In genomic region chr4:159357350-159357749, GRCh38 we compare ENCODE assay signal across 23 cellular contexts.
"Had no signal": no experiment of that assay in that cellular context is flagged by ENCODE, and none has a peak within 500 bp of the region (broad histone marks: within the 10 kb centered on the region; RNA-seq: fewer than 3 reads in every experiment).

No MANE protein-coding gene starts in this region.

- ATAC-seq: activated T-cell treated with anti-CD3 and anti-CD28 coated beads, Interleukin-2, amount 50 U/mL, for 72 hours; right cardiac atrium; stimulated activated naive CD8-positive, alpha-beta T cell treated with anti-CD3 and anti-CD28 coated beads, Interleukin-15, Interleukin-2, amounts not matched to agents 100 U/mL and 50 U/mL, for 24 hours had no signal

- H3K27ac Mint-ChIP-seq: activated naive CD8-positive, alpha-beta T cell treated with anti-CD3 and anti-CD28 coated beads for 36 hours; activated T-cell treated with anti-CD3 and anti-CD28 coated beads, Interleukin-2, amount 50 U/mL, for 72 hours had no signal

- H3K9me3 ChIP-seq: adrenal gland, esophagus squamous epithelium, testis, uterus had no signal

- H3K27me3 ChIP-seq: adrenal gland, brain microvascular endothelial cell, esophagus squamous epithelium, testis, uterus had no signal

- H3K36me3 ChIP-seq: uterus had no signal

- H3K4me1 ChIP-seq: adrenal gland, testis, uterus had no signal

- H3K4me3 ChIP-seq: adrenal gland, esophagus squamous epithelium, testis, uterus had no signal

- H3K27me3 Mint-ChIP-seq: activated naive CD8-positive, alpha-beta T cell treated with anti-CD3 and anti-CD28 coated beads for 36 hours; naive B cell had no signal

- H3K4me3 Mint-ChIP-seq: activated naive CD8-positive, alpha-beta T cell treated with anti-CD3 and anti-CD28 coated beads for 36 hours; activated T-cell treated with anti-CD3 and anti-CD28 coated beads, Interleukin-2, amount 50 U/mL, for 72 hours; mesothelial cell of epicardium; naive B cell had no signal

- H3K27ac ChIP-seq: adrenal gland, testis, uterus had no signal

- H3K4me1 Mint-ChIP-seq: mesothelial cell of epicardium, naive B cell had no signal

- DNase-seq: activated CD4-positive, alpha-beta T cell treated with anti-CD3 and anti-CD28 coated beads for 4 hours; activated CD4-positive, alpha-beta T cell treated with anti-CD3 and anti-CD28 coated beads, Interleukin-2, amount 50 U/mL, for 4 hours; activated naive CD4-positive, alpha-beta T cell; activated naive CD8-positive, alpha-beta T cell treated with anti-CD3 and anti-CD28 coated beads for 36 hours; activated T-cell treated with anti-CD3 and anti-CD28 coated beads for 4 hours; activated T-cell treated with anti-CD3 and anti-CD28 coated beads, Interleukin-2, amount 50 U/mL, for 72 hours; adrenal gland; aorta; brain microvascular endothelial cell; cortex of kidney; esophagus squamous epithelium; foreskin melanocyte; islet precursor cell; mammary epithelial cell; naive B cell; right cardiac atrium; stimulated activated CD4-positive, alpha-beta T cell treated with anti-CD3 and anti-CD28 coated beads, Interleukin-12 subunit alpha, Interleukin-12 subunit beta, amount 100 ng/mL, for 4 hours; stimulated activated CD4-positive, alpha-beta T cell treated with anti-CD3 and anti-CD28 coated beads, Interleukin-4, amount 100 ng/mL, for 1 hour; stimulated activated naive CD8-positive, alpha-beta T cell treated with anti-CD3 and anti-CD28 coated beads, Interleukin-15, Interleukin-2, amounts not matched to agents 100 U/mL and 50 U/mL, for 24 hours; testis; trophoblast cell; uterus had no signal

- H3K9me3 Mint-ChIP-seq: activated naive CD8-positive, alpha-beta T cell treated with anti-CD3 and anti-CD28 coated beads for 36 hours; activated T-cell treated with anti-CD3 and anti-CD28 coated beads, Interleukin-2, amount 50 U/mL, for 72 hours; mesothelial cell of epicardium; naive B cell had no signal
